ENCODE assay signal across 8 cellular contexts in the genomic region with DNA sequence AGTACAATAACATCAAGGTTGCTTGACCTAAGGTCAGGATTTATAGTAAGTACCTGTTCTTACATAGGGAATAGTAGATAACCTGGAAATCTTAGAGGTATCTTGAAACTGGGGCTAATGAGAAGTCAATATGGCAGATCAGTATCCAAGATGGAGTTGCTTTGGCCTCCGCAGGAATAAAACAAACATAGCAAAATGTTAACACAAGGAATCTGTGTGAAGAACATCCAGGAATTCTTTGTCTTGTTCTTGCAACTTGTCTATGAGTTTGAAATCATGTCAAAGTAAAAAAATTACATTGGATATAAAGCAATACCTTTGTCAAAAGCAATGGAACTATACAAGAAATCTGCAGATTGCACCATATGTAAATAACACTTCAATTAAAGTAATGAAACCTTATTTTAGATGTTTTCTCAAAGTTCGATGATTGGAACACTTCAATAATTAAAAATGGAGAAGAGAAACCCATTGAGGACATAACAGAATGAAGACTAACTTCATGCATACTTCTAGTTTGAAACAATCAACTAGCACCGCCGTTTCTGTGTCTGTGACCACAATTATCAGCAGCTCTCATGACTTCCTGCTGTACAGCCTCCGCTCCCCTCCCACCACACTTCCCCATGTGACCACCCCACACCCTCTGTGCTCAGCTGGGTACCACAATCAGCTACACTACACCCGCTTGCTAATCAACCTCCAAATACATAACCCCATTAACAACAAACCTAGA. TPM values are rescaled to one million over a fixed set of nuclear protein-coding genes. Genes with fewer than 3 reads are reported as not detected.
DNase-seq lines count a peak whose midpoint lies in the region; ATAC-seq and TF ChIP-seq lines count a peak whose summit lies in the region.
"Had no signal": no experiment of that assay in that cellular context is flagged by ENCODE, and none has a peak within 500 bp of the region (broad histone marks: within the 10 kb centered on the region; RNA-seq: fewer than 3 reads in every experiment).

No MANE protein-coding gene starts in this region.

- no peaks in the 10 kb centered on the region for H3K4me1 ChIP-seq in gastroesophageal sphincter

- peaks cover 16 to 19% of the 10 kb centered on the region in 2 donors for H3K4me1 Mint-ChIP-seq in effector memory CD8-positive, alpha-beta T cell (ENCODE audit: low read depth in 2 of 2)

- no peaks in the 10 kb centered on the region for H3K27me3 ChIP-seq in gastroesophageal sphincter

- no peak for TF ChIP-seq CTCF in gastroesophageal sphincter (IDR thresholded peaks at IDR 0.05)

- WGBS in gastroesophageal sphincter (ENCODE audit: low coverage in 1 of 2), 2 donors: 68 to 89% methylated on average over 6 of the region's 6 CpGs

- H3K4me3 ChIP-seq in gastroesophageal sphincter: no peak overlapping the region
- H3K4me3 ChIP-seq: SK-N-MC had no signal

- peaks cover 0 to 57% of the 10 kb centered on the region in 2 donors for H3K36me3 ChIP-seq in gastroesophageal sphincter

- no peak overlapping the region for H3K27ac ChIP-seq in gastroesophageal sphincter
- H3K27ac ChIP-seq: SK-N-MC had no signal

- TF ChIP-seq EP300 in gastroesophageal sphincter (IDR thresholded peaks at IDR 0.05): no peak

- H3K36me3 Mint-ChIP-seq in effector memory CD8-positive, alpha-beta T cell (ENCODE audit: insufficient read depth): peaks cover 5% of the 10 kb centered on the region

- TF ChIP-seq POLR2A in gastroesophageal sphincter (IDR thresholded peaks at IDR 0.05): no peak

- H3K9me3 Mint-ChIP-seq in effector memory CD8-positive, alpha-beta T cell: no peaks in the 10 kb centered on the region

- no peaks in the 10 kb centered on the region for H3K27me3 Mint-ChIP-seq in effector memory CD8-positive, alpha-beta T cell

- no peaks in the 10 kb centered on the region for H3K9me3 ChIP-seq in gastroesophageal sphincter

- peak overlapping the region; percentile 7 to 36 for H3K4me3 Mint-ChIP-seq in effector memory CD8-positive, alpha-beta T cell

- ATAC-seq in GM19025 (IDR thresholded peaks at IDR 0.05; ENCODE audit: low read depth, unreplicated experiment) (peak; percentile 98), HG02938 (IDR thresholded peaks at IDR 0.05; ENCODE audit: unreplicated experiment) (peak; percentile 98), gastroesophageal sphincter (no peak), SK-N-SH treated with all-trans-retinoic acid at 6 μM for 48 hours (no peak)
- ATAC-seq in effector memory CD8-positive, alpha-beta T cell (replicated peaks): peak; percentile 100

- DNase-seq in SKM-1 (lab: John Stamatoyannopoulos, UW; ENCODE audit: unreplicated experiment) (peak; percentile 57), NCI-H446 treated with DMSO at 0.1 percent for 48 hours (lab: John Stamatoyannopoulos, UW) (no peak)
- peak; percentile 43 to 56 (median 53) for DNase-seq in effector memory CD8-positive, alpha-beta T cell

- peak overlapping the region; percentile 82 to 87 for H3K27ac Mint-ChIP-seq in effector memory CD8-positive, alpha-beta T cell

TF ChIP-seq in SK-N-SH treated with all-trans-retinoic acid at 6 μM for 48 hours, 23 proteins besides CTCF, POLR2A, EP300 and RAD21:
- TF ChIP-seq GLIS3 (CRISPR knock-in tag; IDR thresholded peaks at IDR 0.05): no peak
- TF ChIP-seq RARB (CRISPR knock-in tag; IDR thresholded peaks at IDR 0.05): no peak
- TF ChIP-seq PPARA (CRISPR knock-in tag; IDR thresholded peaks at IDR 0.05; ENCODE audit: borderline replicate concordance): no peak
- no peak for TF ChIP-seq ZFP30 (CRISPR knock-in tag; IDR thresholded peaks at IDR 0.05)

RNA-seq across cellular contexts. Expression of gene C2orf76, which starts 27.6 kb away (rescaled TPM):
- total RNA-seq in gastroesophageal sphincter: 10 to 100 TPM in 2 of 4 donors, 1 to 10 TPM in 2; 9.2 to 17.3 (median 11.9) TPM

RNA-seq across cellular contexts. Expression of gene DBI, which starts 27.8 kb away (rescaled TPM):
- 100 to 1,000 TPM in 1 of 4 donors, 10 to 100 TPM in 3; 43.0 to 101 (median 80.9) TPM for total RNA-seq in gastroesophageal sphincter

Comparison
In these comparisons a context has a peak if more than half of its experiments do, and no peak if none do; other contexts are left out.
1. ATAC-seq: peak in GM19025 (single experiment), HG02938 (single experiment) and effector memory CD8-positive, alpha-beta T cell (single experiment); none in gastroesophageal sphincter (single experiment) and SK-N-SH treated with all-trans-retinoic acid at 6 μM for 48 hours (single experiment).